20 cellular contexts compared by ENCODE assay signal in the genomic region with DNA sequence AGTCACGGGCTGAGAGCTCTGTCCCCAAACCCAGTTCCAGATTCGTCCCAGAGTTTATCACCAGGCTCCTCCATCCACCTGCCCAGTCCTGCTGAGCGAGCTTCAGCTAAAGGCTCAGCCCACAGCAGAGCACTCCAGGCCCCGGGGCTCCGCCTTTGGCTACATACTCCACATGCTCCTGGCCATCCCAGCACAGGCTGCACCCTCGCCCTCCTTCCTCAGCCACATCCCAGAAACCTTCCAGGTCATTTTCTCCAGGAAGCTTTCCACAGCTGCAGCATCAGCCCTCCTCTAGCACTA. TPM values are rescaled to one million over a fixed set of nuclear protein-coding genes. Genes with fewer than 3 reads are reported as not detected.
DNase-seq lines count a peak whose midpoint lies in the region; ATAC-seq and TF ChIP-seq lines count a peak whose summit lies in the region.
"Had no signal": no experiment of that assay in that cellular context is flagged by ENCODE, and none has a peak within 500 bp of the region (broad histone marks: within the 10 kb centered on the region; RNA-seq: fewer than 3 reads in every experiment).

No MANE protein-coding gene starts in this region.

- CTCF ChIA-PET in activated naive CD4-positive, alpha-beta T cell treated with anti-CD3 and anti-CD28 coated beads, Interleukin-2, amount 10 ng/mL, durations not matched to agents 7 days and 5 days (lab: Charles Lee) = no interaction called here

- TF ChIP-seq CTCF in LNCaP clone FGC (IDR thresholded peaks at IDR 0.05; ENCODE audit: control insufficient read depth, extremely low read depth, insufficient read depth) (no peak), endothelial cell (IDR thresholded peaks at IDR 0.05; ENCODE audit: unreplicated experiment) (no peak)

- no peaks in the 10 kb centered on the region for H3K9me3 Mint-ChIP-seq in activated naive CD4-positive, alpha-beta T cell treated with anti-CD3 and anti-CD28 coated beads, Interleukin-2, amount 50 U/mL, for 72 hours
- no peaks in the 10 kb centered on the region for H3K9me3 Mint-ChIP-seq in activated naive CD4-positive, alpha-beta T cell treated with anti-CD3 and anti-CD28 coated beads, Interleukin-2, amount 10 ng/mL, durations not matched to agents 7 days and 5 days
- no peaks in the 10 kb centered on the region for H3K9me3 Mint-ChIP-seq in endothelial cell (ENCODE audit: unreplicated experiment)
- no peaks in the 10 kb centered on the region for H3K9me3 Mint-ChIP-seq in stimulated activated effector memory CD8-positive, alpha-beta T cell treated with anti-CD3 and anti-CD28 coated beads, Interleukin-12 subunit alpha, Interleukin-12 subunit beta, amount 100 ng/mL, for 72 hours
- H3K9me3 Mint-ChIP-seq: CD4-positive, CD25-positive, alpha-beta regulatory T cell; HFFc6 had no signal

- peak overlapping the region; percentile 44 to 93 for H3K27ac Mint-ChIP-seq in activated naive CD4-positive, alpha-beta T cell treated with anti-CD3 and anti-CD28 coated beads, Interleukin-2, amount 50 U/mL, for 72 hours
- no peak overlapping the region for H3K27ac Mint-ChIP-seq in activated naive CD4-positive, alpha-beta T cell treated with anti-CD3 and anti-CD28 coated beads, Interleukin-2, amount 10 ng/mL, durations not matched to agents 7 days and 5 days
- no peak overlapping the region for H3K27ac Mint-ChIP-seq in endothelial cell (ENCODE audit: unreplicated experiment)
- peak overlapping the region; percentile 81 for H3K27ac Mint-ChIP-seq in stimulated activated effector memory CD8-positive, alpha-beta T cell treated with anti-CD3 and anti-CD28 coated beads, Interleukin-12 subunit alpha, Interleukin-12 subunit beta, amount 100 ng/mL, for 72 hours
- H3K27ac Mint-ChIP-seq: HFFc6 had no signal

- no peak overlapping the region for H3K4me3 ChIP-seq in LNCaP clone FGC (ENCODE audit: low read depth, low read length)

- peaks cover 2 to 11% of the 10 kb centered on the region in 2 donors for H3K36me3 Mint-ChIP-seq in activated naive CD4-positive, alpha-beta T cell treated with anti-CD3 and anti-CD28 coated beads, Interleukin-2, amount 50 U/mL, for 72 hours
- peaks cover 61% of the 10 kb centered on the region for H3K36me3 Mint-ChIP-seq in activated naive CD4-positive, alpha-beta T cell treated with anti-CD3 and anti-CD28 coated beads, Interleukin-2, amount 10 ng/mL, durations not matched to agents 7 days and 5 days
- H3K36me3 Mint-ChIP-seq in endothelial cell (ENCODE audit: low read depth, unreplicated experiment) = peaks cover 34% of the 10 kb centered on the region
- peaks cover 83% of the 10 kb centered on the region for H3K36me3 Mint-ChIP-seq in stimulated activated effector memory CD8-positive, alpha-beta T cell treated with anti-CD3 and anti-CD28 coated beads, Interleukin-12 subunit alpha, Interleukin-12 subunit beta, amount 100 ng/mL, for 72 hours

- no peak overlapping the region for H3K4me3 Mint-ChIP-seq in activated naive CD4-positive, alpha-beta T cell treated with anti-CD3 and anti-CD28 coated beads, Interleukin-2, amount 10 ng/mL, durations not matched to agents 7 days and 5 days
- H3K4me3 Mint-ChIP-seq in endothelial cell (ENCODE audit: unreplicated experiment) = peak overlapping the region; percentile 7
- H3K4me3 Mint-ChIP-seq in stimulated activated effector memory CD8-positive, alpha-beta T cell treated with anti-CD3 and anti-CD28 coated beads, Interleukin-12 subunit alpha, Interleukin-12 subunit beta, amount 100 ng/mL, for 72 hours = no peak overlapping the region
- H3K4me3 Mint-ChIP-seq: HFFc6 had no signal

- ATAC-seq in activated naive CD4-positive, alpha-beta T cell treated with anti-CD3 and anti-CD28 coated beads, Interleukin-2, amount 50 U/mL, for 72 hours = no peak
- no peak for ATAC-seq in stimulated activated effector memory CD8-positive, alpha-beta T cell treated with anti-CD3 and anti-CD28 coated beads, Interleukin-12 subunit alpha, Interleukin-12 subunit beta, amount 100 ng/mL, for 72 hours
- ATAC-seq: Panc1, SK-N-SH treated with all-trans-retinoic acid at 6 μM for 48 hours had no signal

- no peak for DNase-seq in activated naive CD4-positive, alpha-beta T cell treated with anti-CD3 and anti-CD28 coated beads, Interleukin-2, amount 50 U/mL, for 72 hours (ENCODE audit: low spot score in 2 of 2)
- DNase-seq in activated naive CD4-positive, alpha-beta T cell treated with anti-CD3 and anti-CD28 coated beads, Interleukin-2, amount 10 ng/mL, durations not matched to agents 7 days and 5 days = no peak
- DNase-seq in LNCaP clone FGC (ENCODE audit: low read depth) (peak; percentile 61), endothelial cell (ENCODE audit: low spot score) (no peak), kidney tubule cell (ENCODE audit: low spot score) (no peak), dedifferentiated amniotic fluid mesenchymal stem cell (ENCODE audit: extremely low spot score) (no peak)
- no peak for DNase-seq in stimulated activated effector memory CD8-positive, alpha-beta T cell treated with anti-CD3 and anti-CD28 coated beads, Interleukin-12 subunit alpha, Interleukin-12 subunit beta, amount 100 ng/mL, for 72 hours (ENCODE audit: low spot score in 2 of 2)
- DNase-seq in stimulated activated CD4-positive, alpha-beta T cell treated with anti-CD3 and anti-CD28 coated beads, Interleukin-4, amount 100 ng/mL, for 1 hour = no peak
- DNase-seq: CD4-positive, CD25-positive, alpha-beta regulatory T cell; DMS79 treated with DMSO at 0.1 percent for 48 hours; GDM1; GOT3; HFFc6; NCI-H1930; NCI-H2171 treated with DMSO at 0.1 percent for 48 hours; NCI-H774; SHP77 had no signal

- H3K27me3 Mint-ChIP-seq in activated naive CD4-positive, alpha-beta T cell treated with anti-CD3 and anti-CD28 coated beads, Interleukin-2, amount 10 ng/mL, durations not matched to agents 7 days and 5 days = no peaks in the 10 kb centered on the region
- peaks cover 19% of the 10 kb centered on the region for H3K27me3 Mint-ChIP-seq in endothelial cell (ENCODE audit: unreplicated experiment)
- H3K27me3 Mint-ChIP-seq: CD4-positive, CD25-positive, alpha-beta regulatory T cell had no signal

- H3K4me1 Mint-ChIP-seq in activated naive CD4-positive, alpha-beta T cell treated with anti-CD3 and anti-CD28 coated beads, Interleukin-2, amount 10 ng/mL, durations not matched to agents 7 days and 5 days = peaks cover 39% of the 10 kb centered on the region
- peaks cover 17% of the 10 kb centered on the region for H3K4me1 Mint-ChIP-seq in endothelial cell (ENCODE audit: unreplicated experiment)
- H3K4me1 Mint-ChIP-seq in stimulated activated effector memory CD8-positive, alpha-beta T cell treated with anti-CD3 and anti-CD28 coated beads, Interleukin-12 subunit alpha, Interleukin-12 subunit beta, amount 100 ng/mL, for 72 hours = peaks cover 35% of the 10 kb centered on the region

RNA-seq across cellular contexts. Expression of a gene that starts 4.7 kb away (rescaled TPM):
- 10 to 100 TPM; 57.3 to 64.4 TPM for total RNA-seq in activated naive CD4-positive, alpha-beta T cell treated with anti-CD3 and anti-CD28 coated beads, Interleukin-2, amount 50 U/mL, for 72 hours
- 77.2 TPM for total RNA-seq in endothelial cell (ENCODE audit: unreplicated experiment)

RNA-seq across cellular contexts. Expression of a gene that starts 10.5 kb away (rescaled TPM):
- total RNA-seq in activated naive CD4-positive, alpha-beta T cell treated with anti-CD3 and anti-CD28 coated beads, Interleukin-2, amount 50 U/mL, for 72 hours = 10 to 100 TPM; 52.5 to 69.5 TPM
- total RNA-seq in endothelial cell (ENCODE audit: unreplicated experiment) = 62.4 TPM

RNA-seq across cellular contexts. Expression of a gene that starts 14.8 kb away (rescaled TPM):
- 1 to 10 TPM in 1 of 2 donors, under 1 TPM in 1; 0.97 to 1.2 TPM for total RNA-seq in activated naive CD4-positive, alpha-beta T cell treated with anti-CD3 and anti-CD28 coated beads, Interleukin-2, amount 50 U/mL, for 72 hours
- 0.85 TPM for total RNA-seq in endothelial cell (ENCODE audit: unreplicated experiment)
- total RNA-seq: NCI-H460 had no signal

RNA-seq across cellular contexts. Expression of a gene that starts 22.5 kb away (rescaled TPM):
- total RNA-seq in activated naive CD4-positive, alpha-beta T cell treated with anti-CD3 and anti-CD28 coated beads, Interleukin-2, amount 50 U/mL, for 72 hours = 100 to 1,000 TPM; 161 to 208 TPM
- 1.6 TPM for total RNA-seq in endothelial cell (ENCODE audit: unreplicated experiment)
- total RNA-seq: NCI-H460 had no signal

RNA-seq across cellular contexts. Expression of a gene that starts 35.4 kb away (rescaled TPM):
- 10 to 100 TPM in 1 of 2 donors, 1 to 10 TPM in 1; 7.6 to 10.9 TPM for total RNA-seq in activated naive CD4-positive, alpha-beta T cell treated with anti-CD3 and anti-CD28 coated beads, Interleukin-2, amount 50 U/mL, for 72 hours
- 40.4 TPM for total RNA-seq in endothelial cell (ENCODE audit: unreplicated experiment)

Comparison
In these comparisons a context has a peak if more than half of its experiments do, and no peak if none do; other contexts are left out.
1. H3K27ac Mint-ChIP-seq: peak in activated naive CD4-positive, alpha-beta T cell treated with anti-CD3 and anti-CD28 coated beads, Interleukin-2, amount 50 U/mL, for 72 hours (2 of 2) and stimulated activated effector memory CD8-positive, alpha-beta T cell treated with anti-CD3 and anti-CD28 coated beads, Interleukin-12 subunit alpha, Interleukin-12 subunit beta, amount 100 ng/mL, for 72 hours (single experiment); none in activated naive CD4-positive, alpha-beta T cell treated with anti-CD3 and anti-CD28 coated beads, Interleukin-2, amount 10 ng/mL, durations not matched to agents 7 days and 5 days (single experiment) and endothelial cell (single experiment).